33 cellular contexts compared by ENCODE assay signal in genomic region chr12:33370318-33370717, GRCh38.
"Had no signal": no experiment of that assay in that cellular context is flagged by ENCODE, and none has a peak within 500 bp of the region (broad histone marks: within the 10 kb centered on the region; RNA-seq: fewer than 3 reads in every experiment).

No MANE protein-coding gene starts in this region.

- H3K9ac ChIP-seq: KMS-11 had no signal

- H3K27ac ChIP-seq: KMS-11 had no signal

- H3K9me3 ChIP-seq: MG63 had no signal

- H3K4me3 ChIP-seq: MG63 had no signal

- H3K27me3 ChIP-seq: MG63 had no signal

- H3K36me3 ChIP-seq: MG63 had no signal

- DNase-seq: Karpas-422, Kasumi-1, MG63, MM.1S, MV-4-11, NCI-H1048, NCI-H1092, NCI-H1092 treated with DMSO at 0.1 percent for 48 hours, NCI-H1105, NCI-H1105 treated with DMSO at 0.1 percent for 48 hours, NCI-H1417, NCI-H1417 treated with DMSO at 0.1 percent for 48 hours, NCI-H1436, NCI-H1436 treated with DMSO at 0.1 percent for 48 hours, NCI-H146, NCI-H1694, NCI-H1694 treated with DMSO at 0.1 percent for 48 hours, NCI-H187, NCI-H187 treated with DMSO at 0.1 percent for 48 hours, NCI-H2029, NCI-H2029 treated with DMSO at 0.1 percent for 48 hours, NCI-H2081, NCI-H2081 treated with DMSO at 0.1 percent for 48 hours, NCI-H2107, NCI-H2171, NCI-H2171 treated with DMSO at 0.1 percent for 48 hours, NCI-H2227 treated with DMSO at 0.1 percent for 48 hours, NCI-H226, NCI-H345, NCI-H446, NCI-H446 treated with DMSO at 0.1 percent for 48 hours, NCI-H510A had no signal

- H3K4me2 ChIP-seq: KMS-11 had no signal
